ENCODE assay signal across 1 cellular context in the genomic region with DNA sequence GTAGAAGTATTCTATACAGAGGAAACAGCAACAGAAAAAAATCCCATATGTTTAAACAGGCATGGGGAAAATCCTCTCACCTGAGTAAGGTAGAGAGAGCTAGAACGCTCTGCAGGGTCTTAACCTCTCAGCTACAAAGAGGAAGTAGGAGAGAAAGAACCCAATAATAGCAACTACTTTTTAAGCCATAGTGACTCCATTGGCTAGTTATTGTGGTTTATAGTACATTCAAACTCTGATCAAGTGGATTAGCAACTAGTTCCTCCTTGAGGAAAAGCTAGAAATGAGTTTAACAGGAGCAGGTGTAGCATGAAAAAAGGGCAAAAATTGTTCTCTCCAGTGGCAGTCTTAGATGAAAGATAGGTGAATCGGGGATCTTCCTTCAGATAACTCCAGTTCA.
TF ChIP-seq lines count a peak whose summit lies in the region.

No MANE protein-coding gene starts in this region.

TF ChIP-seq in GM12878, 131 proteins besides CTCF, POLR2A, EP300 and RAD21 (continued from another document):
- TF ChIP-seq RELB (IDR thresholded peaks at IDR 0.05; ENCODE audit: low read depth) (peak; percentile 38; the same call in 1 of the 2 replicates), NR2F1 (conservative IDR thresholded peaks at IDR 0.05) (peak; percentile 60; the same call in 1 of the 2 replicates), MEF2B (IDR thresholded peaks at IDR 0.05; ENCODE audit: partially characterized antibody, poor library complexity, severe bottlenecking) (peak; percentile 80), IKZF2 (IDR thresholded peaks at IDR 0.05) (peak; percentile 64 to 75; a peak in 3 of 4 replicates), RUNX3 (IDR thresholded peaks at IDR 0.05; ENCODE audit: low read length) (peak; percentile 64)
